ENCODE assay signal across 18 cellular contexts in the genomic region with DNA sequence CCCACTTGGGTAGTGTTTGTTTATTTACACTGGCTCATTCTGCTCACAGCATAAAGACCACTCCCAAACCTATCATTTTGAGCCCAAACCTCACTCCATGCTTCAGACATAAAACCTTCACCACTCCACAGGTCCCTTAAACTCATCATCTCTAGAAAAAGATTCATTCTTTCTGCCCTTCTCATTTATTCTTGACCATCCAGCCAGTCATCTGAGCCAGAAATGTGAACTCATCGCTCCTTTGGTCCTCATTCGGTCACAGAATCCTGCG. TPM values are rescaled to one million over a fixed set of nuclear protein-coding genes. Genes with fewer than 3 reads are reported as not detected.
DNase-seq lines count a peak whose midpoint lies in the region; ATAC-seq and TF ChIP-seq lines count a peak whose summit lies in the region.
"Had no signal": no experiment of that assay in that cellular context is flagged by ENCODE, and none has a peak within 500 bp of the region (broad histone marks: within the 10 kb centered on the region; RNA-seq: fewer than 3 reads in every experiment).

No MANE protein-coding gene starts in this region.

- CTCF ChIA-PET in HEK293 (lab: Yijun Ruan, JAX): interaction anchor here (0.6 to 1.2 kb wide), 2 partner anchors 50 to 327 kb away, joined by 3 read pairs; no protein-coding TSS in a partner anchor
- CTCF ChIA-PET in WTC11 (lab: Charles Lee): interaction anchor here (0.8 kb wide), 1 partner anchor 20 kb away, joined by 3 read pairs; no protein-coding TSS in a partner anchor

- H3K27ac ChIP-seq in C4-2B (peak overlapping the region; percentile 13; the same call in 1 of the 2 replicates), HEK293 (ENCODE audit: extremely low read depth, low read depth, low read length) (no peak overlapping the region), suprapubic skin (peak overlapping the region; percentile 35)
- H3K27ac ChIP-seq: A549, HL-60 had no signal

- WGBS in suprapubic skin: 94% methylated on average over 3 of the region's 3 CpGs

- TF ChIP-seq EP300 in suprapubic skin (IDR thresholded peaks at IDR 0.05): no peak

- no peaks in the 10 kb centered on the region for H3K9me3 ChIP-seq in HEK293 (ENCODE audit: control insufficient read depth, insufficient read depth, low read depth, low read length)
- H3K9me3 ChIP-seq in suprapubic skin: no peaks in the 10 kb centered on the region
- H3K9me3 ChIP-seq: A549, SK-N-SH had no signal

- H3K4me1 Mint-ChIP-seq in WTC11: peaks cover 11% of the 10 kb centered on the region

- no peaks in the 10 kb centered on the region for H3K4me1 ChIP-seq in HEK293 (ENCODE audit: control insufficient read depth, insufficient read depth, low read length)
- H3K4me1 ChIP-seq in suprapubic skin: no peaks in the 10 kb centered on the region

- no peak overlapping the region for H3K4me3 ChIP-seq in HEK293 (ENCODE audit: low read depth, low read length)
- H3K4me3 ChIP-seq in suprapubic skin: no peak overlapping the region
- H3K4me3 ChIP-seq: A549, GM12878, GM23338 had no signal

- H3K4me3 Mint-ChIP-seq in WTC11: no peak overlapping the region
- H3K4me3 Mint-ChIP-seq: GM23338 had no signal

- peak overlapping the region; percentile 83 for H3K27ac Mint-ChIP-seq in WTC11

- no peak for ATAC-seq in WTC11
- ATAC-seq: A549, GM12878, PC-3 had no signal

- POLR2A ChIA-PET in HEK293 (lab: Yijun Ruan, JAX): interaction anchor here (0.6 to 1.4 kb wide), 2 partner anchors 13 to 75 kb away, joined by 3 to 5 read pairs; partner anchors contain the start of genes KDM1B and TPMT
- POLR2A ChIA-PET in WTC11 (lab: Charles Lee): no interaction called here

- H3K27me3 ChIP-seq in suprapubic skin: no peaks in the 10 kb centered on the region

- no peak for TF ChIP-seq POLR2A in suprapubic skin (IDR thresholded peaks at IDR 0.05)

- H3K27me3 Mint-ChIP-seq in WTC11 (ENCODE audit: low read depth): no peaks in the 10 kb centered on the region

- TF ChIP-seq CTCF in C4-2B (conservative IDR thresholded peaks at IDR 0.05) (no peak), HEK293 (tag by site-specific recombination; IDR thresholded peaks at IDR 0.05) (no peak), WTC11 (IDR thresholded peaks at IDR 0.05) (no peak), suprapubic skin (IDR thresholded peaks at IDR 0.05) (no peak)

- H3K36me3 ChIP-seq in HEK293 (ENCODE audit: control insufficient read depth in 2 of 2, insufficient read depth in 1 of 2, low read length in 2 of 2) (peaks cover 0 to 36% of the 10 kb centered on the region in 2 experiments; a peak in 2 of 3 replicates), suprapubic skin (peaks cover 39% of the 10 kb centered on the region)

- H3K9me3 Mint-ChIP-seq in WTC11: no peaks in the 10 kb centered on the region
- H3K9me3 Mint-ChIP-seq: GM23338 had no signal

- DNase-seq in WTC11 (ENCODE audit: low spot score) (no peak), suprapubic skin (ENCODE audit: low spot score in 2 of 2) (no peak), HPDE6-E6E7 (ENCODE audit: extremely low spot score) (no peak), DMS 273 treated with DMSO at 0.1 percent for 48 hours (lab: John Stamatoyannopoulos, UW) (no peak), mucosa of gallbladder (ENCODE audit: low spot score) (no peak)
- DNase-seq: C1 segment of cervical spinal cord; HCEC 1CT; Karpas-422; NK-92 treated with Interleukin-12 subunit alpha and Interleukin-12 subunit beta, amount 100 ng/mL, for 24 hours; PC-3; SK-N-SH; T-helper 2 cell had no signal

- peaks cover 29% of the 10 kb centered on the region for H3K36me3 Mint-ChIP-seq in WTC11

TF ChIP-seq in HEK293, 187 proteins besides CTCF, POLR2A, EP300 and RAD21 (continues in another document):
- TF ChIP-seq SCRT1 (tag by site-specific recombination; IDR thresholded peaks at IDR 0.05; ENCODE audit: borderline replicate concordance) (0 out of 2 replicates have a peak, but pooled peaks have one; percentile 12), ZSCAN30 (tag by site-specific recombination; IDR thresholded peaks at IDR 0.05) (no peak), ZFP37 (tag by site-specific recombination; IDR thresholded peaks at IDR 0.05) (no peak), KLF1 (tag by site-specific recombination; IDR thresholded peaks at IDR 0.05) (peak; percentile 72), EGR2 (tag by site-specific recombination; IDR thresholded peaks at IDR 0.05; ENCODE audit: low read depth) (no peak), ZSCAN16 (tag by site-specific recombination; IDR thresholded peaks at IDR 0.05) (no peak), ZNF585B (tag by site-specific recombination; IDR thresholded peaks at IDR 0.05) (no peak), ZNF302 (tag by site-specific recombination; IDR thresholded peaks at IDR 0.05; ENCODE audit: low read depth) (no peak), SP7 (tag by site-specific recombination; IDR thresholded peaks at IDR 0.05) (peak; percentile 54; the same call in 1 of the 2 replicates), SP2 (tag by site-specific recombination; IDR thresholded peaks at IDR 0.05) (no peak), ZNF366 (tag by site-specific recombination; conservative IDR thresholded peaks at IDR 0.05) (no peak), GLI2 (tag by site-specific recombination; IDR thresholded peaks at IDR 0.05; ENCODE audit: borderline replicate concordance, low read depth) (no peak), HOXD13 (CRISPR knock-in tag; IDR thresholded peaks at IDR 0.05; ENCODE audit: borderline replicate concordance) (no peak)
- TF ChIP-seq, protein P1, sequence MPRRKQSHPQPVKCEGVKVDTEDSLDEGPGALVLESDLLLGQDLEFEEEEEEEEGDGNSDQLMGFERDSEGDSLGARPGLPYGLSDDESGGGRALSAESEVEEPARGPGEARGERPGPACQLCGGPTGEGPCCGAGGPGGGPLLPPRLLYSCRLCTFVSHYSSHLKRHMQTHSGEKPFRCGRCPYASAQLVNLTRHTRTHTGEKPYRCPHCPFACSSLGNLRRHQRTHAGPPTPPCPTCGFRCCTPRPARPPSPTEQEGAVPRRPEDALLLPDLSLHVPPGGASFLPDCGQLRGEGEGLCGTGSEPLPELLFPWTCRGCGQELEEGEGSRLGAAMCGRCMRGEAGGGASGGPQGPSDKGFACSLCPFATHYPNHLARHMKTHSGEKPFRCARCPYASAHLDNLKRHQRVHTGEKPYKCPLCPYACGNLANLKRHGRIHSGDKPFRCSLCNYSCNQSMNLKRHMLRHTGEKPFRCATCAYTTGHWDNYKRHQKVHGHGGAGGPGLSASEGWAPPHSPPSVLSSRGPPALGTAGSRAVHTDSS (tag by site-specific recombination; IDR thresholded peaks at IDR 0.05): no peak

TF ChIP-seq in WTC11, 78 proteins besides CTCF, POLR2A, EP300 and RAD21 (continues in another document):
- no peak for TF ChIP-seq KAT7 (CRISPR knock-in tag; IDR thresholded peaks at IDR 0.05; ENCODE audit: borderline replicate concordance)
- TF ChIP-seq ATF1 (CRISPR knock-in tag; IDR thresholded peaks at IDR 0.05): no peak
- TF ChIP-seq NFYB (CRISPR knock-in tag; conservative IDR thresholded peaks at IDR 0.05; ENCODE audit: low read depth): no peak
- TF ChIP-seq ZNF425 (CRISPR knock-in tag; conservative IDR thresholded peaks at IDR 0.05): no peak
- no peak for TF ChIP-seq SOX15 (CRISPR knock-in tag; IDR thresholded peaks at IDR 0.05)

RNA-seq across cellular contexts. Expression of gene TPMT, which starts 12.4 kb away (rescaled TPM):
- total RNA-seq in WTC11 (2021): 12.7 to 14.4 TPM (median 13.5 TPM) in 3 replicates
- total RNA-seq in suprapubic skin: 10 to 100 TPM in 2 of 4 donors, 1 to 10 TPM in 2; 6.7 to 14.4 (median 9.7) TPM
- total RNA-seq in mucosa of gallbladder: 18.5 TPM

RNA-seq across cellular contexts. Expression of gene KDM1B, which starts 12.7 kb away (rescaled TPM):
- total RNA-seq in WTC11 (2021): 6.7 to 8.7 TPM (median 8.0 TPM) in 3 replicates
- 10 to 100 TPM; 28.3 to 32.5 (median 29.6) TPM for total RNA-seq in suprapubic skin
- 22.6 TPM for total RNA-seq in mucosa of gallbladder

RNA-seq across cellular contexts. Expression of gene NHLRC1, which starts 20.0 kb away (rescaled TPM):
- total RNA-seq in WTC11 (2021): 1.0 to 1.4 TPM (median 1.2 TPM) in 3 replicates
- total RNA-seq in suprapubic skin: 1 to 10 TPM; 3.5 to 7.9 (median 6.0) TPM
- 1.9 TPM for total RNA-seq in mucosa of gallbladder
